In genomic region chr1:236751385-236751784, GRCh38 we compare ENCODE assay signal across 1 cellular context.
A peak's percentile ranks its signal among the peaks of the same experiment; 100 is the strongest.
TF ChIP-seq lines count a peak whose summit lies in the region.

No MANE protein-coding gene starts in this region.

TF ChIP-seq in K562, 482 proteins besides CTCF, POLR2A, EP300 and RAD21 (continues in another document):
- TF ChIP-seq, protein P1, sequence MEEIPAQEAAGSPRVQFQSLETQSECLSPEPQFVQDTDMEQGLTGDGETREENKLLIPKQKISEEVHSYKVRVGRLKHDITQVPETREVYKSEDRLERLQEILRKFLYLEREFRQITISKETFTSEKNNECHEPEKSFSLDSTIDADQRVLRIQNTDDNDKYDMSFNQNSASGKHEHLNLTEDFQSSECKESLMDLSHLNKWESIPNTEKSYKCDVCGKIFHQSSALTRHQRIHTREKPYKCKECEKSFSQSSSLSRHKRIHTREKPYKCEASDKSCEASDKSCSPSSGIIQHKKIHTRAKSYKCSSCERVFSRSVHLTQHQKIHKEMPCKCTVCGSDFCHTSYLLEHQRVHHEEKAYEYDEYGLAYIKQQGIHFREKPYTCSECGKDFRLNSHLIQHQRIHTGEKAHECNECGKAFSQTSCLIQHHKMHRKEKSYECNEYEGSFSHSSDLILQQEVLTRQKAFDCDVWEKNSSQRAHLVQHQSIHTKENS (CRISPR knock-in tag; IDR thresholded peaks at IDR 0.05), result no peak
- TF ChIP-seq ZNF444 (CRISPR knock-in tag; IDR thresholded peaks at IDR 0.05), result no peak
- TF ChIP-seq, protein P2, sequence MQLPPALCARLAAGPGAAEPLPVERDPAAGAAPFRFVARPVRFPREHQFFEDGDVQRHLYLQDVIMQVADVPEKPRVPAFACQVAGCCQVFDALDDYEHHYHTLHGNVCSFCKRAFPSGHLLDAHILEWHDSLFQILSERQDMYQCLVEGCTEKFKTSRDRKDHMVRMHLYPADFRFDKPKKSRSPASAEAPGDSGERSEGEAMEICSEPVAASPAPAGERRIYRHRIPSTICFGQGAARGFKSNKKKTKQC (CRISPR knock-in tag; IDR thresholded peaks at IDR 0.05), result peak; percentile 52; the same call in 1 of the 2 replicates
- TF ChIP-seq TAF7 (tag; IDR thresholded peaks at IDR 0.05), result no peak
- TF ChIP-seq NCOA2 (IDR thresholded peaks at IDR 0.05; ENCODE audit: partially characterized antibody in 2 of 2), result no peak
- no peak for TF ChIP-seq NFXL1 (CRISPR knock-in tag; IDR thresholded peaks at IDR 0.05)
- TF ChIP-seq, protein P3, sequence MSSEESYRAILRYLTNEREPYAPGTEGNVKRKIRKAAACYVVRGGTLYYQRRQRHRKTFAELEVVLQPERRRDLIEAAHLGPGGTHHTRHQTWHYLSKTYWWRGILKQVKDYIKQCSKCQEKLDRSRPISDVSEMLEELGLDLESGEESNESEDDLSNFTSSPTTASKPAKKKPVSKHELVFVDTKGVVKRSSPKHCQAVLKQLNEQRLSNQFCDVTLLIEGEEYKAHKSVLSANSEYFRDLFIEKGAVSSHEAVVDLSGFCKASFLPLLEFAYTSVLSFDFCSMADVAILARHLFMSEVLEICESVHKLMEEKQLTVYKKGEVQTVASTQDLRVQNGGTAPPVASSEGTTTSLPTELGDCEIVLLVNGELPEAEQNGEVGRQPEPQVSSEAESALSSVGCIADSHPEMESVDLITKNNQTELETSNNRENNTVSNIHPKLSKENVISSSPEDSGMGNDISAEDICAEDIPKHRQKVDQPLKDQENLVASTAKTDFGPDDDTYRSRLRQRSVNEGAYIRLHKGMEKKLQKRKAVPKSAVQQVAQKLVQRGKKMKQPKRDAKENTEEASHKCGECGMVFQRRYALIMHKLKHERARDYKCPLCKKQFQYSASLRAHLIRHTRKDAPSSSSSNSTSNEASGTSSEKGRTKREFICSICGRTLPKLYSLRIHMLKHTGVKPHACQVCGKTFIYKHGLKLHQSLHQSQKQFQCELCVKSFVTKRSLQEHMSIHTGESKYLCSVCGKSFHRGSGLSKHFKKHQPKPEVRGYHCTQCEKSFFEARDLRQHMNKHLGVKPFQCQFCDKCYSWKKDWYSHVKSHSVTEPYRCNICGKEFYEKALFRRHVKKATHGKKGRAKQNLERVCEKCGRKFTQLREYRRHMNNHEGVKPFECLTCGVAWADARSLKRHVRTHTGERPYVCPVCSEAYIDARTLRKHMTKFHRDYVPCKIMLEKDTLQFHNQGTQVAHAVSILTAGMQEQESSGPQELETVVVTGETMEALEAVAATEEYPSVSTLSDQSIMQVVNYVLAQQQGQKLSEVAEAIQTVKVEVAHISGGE (CRISPR knock-in tag; IDR thresholded peaks at IDR 0.05), result no peak
- no peak for TF ChIP-seq RNF2 (IDR thresholded peaks at IDR 0.05)
- peak; percentile 95 for TF ChIP-seq L3MBTL2 (IDR thresholded peaks at IDR 0.05)
- TF ChIP-seq EHMT2 (IDR thresholded peaks at IDR 0.05), result no peak
- TF ChIP-seq ZKSCAN1 (IDR thresholded peaks at IDR 0.05; ENCODE audit: low read depth, low read length), result no peak
- peak; percentile 82 for TF ChIP-seq MGA (IDR thresholded peaks at IDR 0.05)
- TF ChIP-seq NEUROD1 (IDR thresholded peaks at IDR 0.05; ENCODE audit: borderline replicate concordance, low read depth, low read length, partially characterized antibody), result no peak
- no peak for TF ChIP-seq PRPF4 (IDR thresholded peaks at IDR 0.05; ENCODE audit: insufficient read depth, low read depth, low read length, poor library complexity, severe bottlenecking)
- no peak for TF ChIP-seq ZNF589 (CRISPR knock-in tag; IDR thresholded peaks at IDR 0.05; ENCODE audit: low read depth)
- TF ChIP-seq ZNF23 (CRISPR knock-in tag; IDR thresholded peaks at IDR 0.05), result no peak
- TF ChIP-seq CLOCK (CRISPR knock-in tag; IDR thresholded peaks at IDR 0.05; ENCODE audit: borderline replicate concordance), result no peak
- TF ChIP-seq ZMIZ1 (IDR thresholded peaks at IDR 0.05; ENCODE audit: low read depth in 2 of 2, low read length in 2 of 2), result no peak
- peak; percentile 76 to 83 for TF ChIP-seq NRF1 (conservative IDR thresholded peaks at IDR 0.05 in 1 of 2, IDR thresholded peaks at IDR 0.05 in 1 of 2)
- TF ChIP-seq PHB2 (IDR thresholded peaks at IDR 0.05; ENCODE audit: low read depth), result no peak
- no peak for TF ChIP-seq ZNF57 (CRISPR knock-in tag; IDR thresholded peaks at IDR 0.05)
- TF ChIP-seq, protein P4, sequence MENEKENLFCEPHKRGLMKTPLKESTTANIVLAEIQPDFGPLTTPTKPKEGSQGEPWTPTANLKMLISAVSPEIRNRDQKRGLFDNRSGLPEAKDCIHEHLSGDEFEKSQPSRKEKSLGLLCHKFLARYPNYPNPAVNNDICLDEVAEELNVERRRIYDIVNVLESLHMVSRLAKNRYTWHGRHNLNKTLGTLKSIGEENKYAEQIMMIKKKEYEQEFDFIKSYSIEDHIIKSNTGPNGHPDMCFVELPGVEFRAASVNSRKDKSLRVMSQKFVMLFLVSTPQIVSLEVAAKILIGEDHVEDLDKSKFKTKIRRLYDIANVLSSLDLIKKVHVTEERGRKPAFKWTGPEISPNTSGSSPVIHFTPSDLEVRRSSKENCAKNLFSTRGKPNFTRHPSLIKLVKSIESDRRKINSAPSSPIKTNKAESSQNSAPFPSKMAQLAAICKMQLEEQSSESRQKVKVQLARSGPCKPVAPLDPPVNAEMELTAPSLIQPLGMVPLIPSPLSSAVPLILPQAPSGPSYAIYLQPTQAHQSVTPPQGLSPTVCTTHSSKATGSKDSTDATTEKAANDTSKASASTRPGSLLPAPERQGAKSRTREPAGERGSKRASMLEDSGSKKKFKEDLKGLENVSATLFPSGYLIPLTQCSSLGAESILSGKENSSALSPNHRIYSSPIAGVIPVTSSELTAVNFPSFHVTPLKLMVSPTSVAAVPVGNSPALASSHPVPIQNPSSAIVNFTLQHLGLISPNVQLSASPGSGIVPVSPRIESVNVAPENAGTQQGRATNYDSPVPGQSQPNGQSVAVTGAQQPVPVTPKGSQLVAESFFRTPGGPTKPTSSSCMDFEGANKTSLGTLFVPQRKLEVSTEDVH (IDR thresholded peaks at IDR 0.05; ENCODE audit: low read depth, partially characterized antibody), result no peak
- no peak for TF ChIP-seq RBM22 (IDR thresholded peaks at IDR 0.05; ENCODE audit: low read depth, low read length, poor library complexity, severe bottlenecking)
- TF ChIP-seq, protein P5, sequence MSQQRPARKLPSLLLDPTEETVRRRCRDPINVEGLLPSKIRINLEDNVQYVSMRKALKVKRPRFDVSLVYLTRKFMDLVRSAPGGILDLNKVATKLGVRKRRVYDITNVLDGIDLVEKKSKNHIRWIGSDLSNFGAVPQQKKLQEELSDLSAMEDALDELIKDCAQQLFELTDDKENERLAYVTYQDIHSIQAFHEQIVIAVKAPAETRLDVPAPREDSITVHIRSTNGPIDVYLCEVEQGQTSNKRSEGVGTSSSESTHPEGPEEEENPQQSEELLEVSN (IDR thresholded peaks at IDR 0.05; ENCODE audit: borderline replicate concordance in 1 of 2, extremely low read depth in 1 of 2, insufficient read depth in 1 of 2, insufficient read length in 1 of 2, low read depth in 1 of 2, low read length in 1 of 2, poor library complexity in 1 of 2, severe bottlenecking in 1 of 2), result peak; percentile 74 to 75
- no peak for TF ChIP-seq MAFK (IDR thresholded peaks at IDR 0.05; ENCODE audit: low read length)
